In genomic region chr2:61620244-61621159, GRCh38 we compare ENCODE assay signal across 11 cellular contexts.
DNase-seq lines count a peak whose midpoint lies in the region; ATAC-seq, FAIRE-seq and TF ChIP-seq lines count a peak whose summit lies in the region.
"Had no signal": no experiment of that assay in that cellular context is flagged by ENCODE, and none has a peak within 500 bp of the region (broad histone marks: within the 10 kb centered on the region; RNA-seq: fewer than 3 reads in every experiment).

No MANE protein-coding gene starts in this region.

- POLR2A ChIA-PET in H1 (lab: Charles Lee; ENCODE audit: partially characterized antibody): interaction anchor here (0.6 kb wide), 1 partner anchor 126 kb away, joined by 3 read pairs; no protein-coding TSS in a partner anchor
- POLR2A ChIA-PET in activated CD4-positive, alpha-beta T cell treated with anti-CD3 and anti-CD28 coated beads, Interleukin-2, amount 10 ng/mL, durations not matched to agents 7 days and 5 days (lab: Charles Lee): no interaction called here

- H3K4me3 ChIP-seq in H1 (ENCODE audit: extremely low read depth in 1 of 4, insufficient read depth in 2 of 4, low read depth in 3 of 4, low read length in 4 of 4) (no peak overlapping the region), spleen (no peak overlapping the region)
- H3K4me3 ChIP-seq: tibial artery had no signal

- no peak overlapping the region for H3K4ac ChIP-seq in H1 (replicated peaks; ENCODE audit: insufficient read length, low read depth, low read length)

- H3K9me3 ChIP-seq in H1 (ENCODE audit: insufficient read depth in 2 of 2, low read depth in 1 of 2, low read length in 1 of 2) (no peaks in the 10 kb centered on the region), spleen (no peaks in the 10 kb centered on the region)
- H3K9me3 ChIP-seq: tibial artery had no signal

- H2BK5ac ChIP-seq in H1 (ENCODE audit: low read depth, low read length): no peak overlapping the region

- no peak overlapping the region for H3K4me3 Mint-ChIP-seq in stimulated activated naive CD8-positive, alpha-beta T cell treated with anti-CD3 and anti-CD28 coated beads, Interleukin-15, amount 100 ng/mL, for 72 hours
- no peak overlapping the region for H3K4me3 Mint-ChIP-seq in activated CD4-positive, alpha-beta T cell treated with anti-CD3 and anti-CD28 coated beads, Interleukin-2, amount 10 ng/mL, durations not matched to agents 7 days and 5 days

- no peak overlapping the region for H3K56ac ChIP-seq in H1 (replicated peaks; ENCODE audit: insufficient read length, low read depth, low read length)

- H2AFZ ChIP-seq in H1 (ENCODE audit: low read length): 0 out of 2 replicates have a peak overlapping the region, but pooled peaks have one; percentile 23

- TF ChIP-seq RAD21 in H1 (IDR thresholded peaks at IDR 0.05 in 1 of 2, conservative IDR thresholded peaks at IDR 0.05 in 1 of 2; ENCODE audit: low read depth in 2 of 2, low read length in 2 of 2): no peak

- H3K27ac Mint-ChIP-seq in activated naive CD4-positive, alpha-beta T cell treated with anti-CD3 and anti-CD28 coated beads, Interleukin-2, amount 50 U/mL, for 72 hours: no peak overlapping the region
- H3K27ac Mint-ChIP-seq in stimulated activated naive CD8-positive, alpha-beta T cell treated with anti-CD3 and anti-CD28 coated beads, Interleukin-15, amount 100 ng/mL, for 72 hours: no peak overlapping the region
- no peak overlapping the region for H3K27ac Mint-ChIP-seq in activated CD4-positive, alpha-beta T cell treated with anti-CD3 and anti-CD28 coated beads, Interleukin-2, amount 10 ng/mL, durations not matched to agents 7 days and 5 days

- H3K27me3 ChIP-seq in H1 (replicated peaks in 1 of 4; ENCODE audit: control insufficient read depth in 3 of 4, extremely low read depth in 1 of 4, insufficient read depth in 3 of 4, low read length in 3 of 4) (no peaks in the 10 kb centered on the region), spleen (replicated peaks in 1 of 7) (no peaks in the 10 kb centered on the region)
- H3K27me3 ChIP-seq: tibial artery had no signal

- H3K27ac ChIP-seq in H1 (ENCODE audit: low read depth, low read length) (no peak overlapping the region), spleen (no peak overlapping the region)
- H3K27ac ChIP-seq: tibial artery had no signal

- H3K27me3 Mint-ChIP-seq in stimulated activated naive CD8-positive, alpha-beta T cell treated with anti-CD3 and anti-CD28 coated beads, Interleukin-15, amount 100 ng/mL, for 72 hours: no peaks in the 10 kb centered on the region
- H3K27me3 Mint-ChIP-seq in activated CD4-positive, alpha-beta T cell treated with anti-CD3 and anti-CD28 coated beads, Interleukin-2, amount 10 ng/mL, durations not matched to agents 7 days and 5 days: no peaks in the 10 kb centered on the region

- no peak overlapping the region for H3K4me2 ChIP-seq in H1 (ENCODE audit: insufficient read depth in 1 of 2, low read depth in 2 of 2, low read length in 2 of 2)

- 87% methylated on average over 6 of the region's 6 CpGs; no CpG with 5 or more reads in 1 of the 2 experiments for WGBS in H1 (ENCODE audit: extremely low coverage in 1 of 2, insufficient coverage in 1 of 2, insufficient read length in 1 of 2, insufficient replicate concordance in 2 of 2, low coverage in 1 of 2, low lambda C conversion rate in 2 of 2, missing lambda C conversion rate in 1 of 2), 2 experiments
- 75 to 88% (median 79%) methylated on average over 6 of the region's 6 CpGs for WGBS in spleen, 5 donors

- H2BK15ac ChIP-seq in H1 (ENCODE audit: low read length): no peak overlapping the region

- H2BK120ac ChIP-seq in H1 (replicated peaks; ENCODE audit: low read depth, low read length): no peak overlapping the region

- no peak overlapping the region for H2AK5ac ChIP-seq in H1 (ENCODE audit: low read depth, low read length)

- no peaks in the 10 kb centered on the region for H3K36me3 ChIP-seq in H1 (ENCODE audit: control insufficient read depth in 2 of 4, insufficient read depth in 4 of 4, low read length in 3 of 4)
- H3K36me3 ChIP-seq in spleen: no peaks in the 10 kb centered on the region
- H3K36me3 ChIP-seq: tibial artery had no signal

- H2BK12ac ChIP-seq in H1 (ENCODE audit: low read depth, low read length): no peak overlapping the region

- peak; percentile 84 to 89 for ATAC-seq in activated naive CD4-positive, alpha-beta T cell treated with anti-CD3 and anti-CD28 coated beads, Interleukin-2, amount 50 U/mL, for 72 hours
- ATAC-seq in stimulated activated naive CD8-positive, alpha-beta T cell treated with anti-CD3 and anti-CD28 coated beads, Interleukin-15, amount 100 ng/mL, for 72 hours: peak; percentile 84

- no peaks in the 10 kb centered on the region for H3K79me1 ChIP-seq in H1 (ENCODE audit: low read depth, low read length)

- H4K8ac ChIP-seq in H1 (ENCODE audit: extremely low read depth, insufficient read depth, low read length): no peak overlapping the region

- no peak overlapping the region for H2BK20ac ChIP-seq in H1 (ENCODE audit: low read length)

- intact Hi-C loops in spleen (cut with DNase I; ENCODE audit: low total_unique reads): no loop called here

- no peak overlapping the region for H4K5ac ChIP-seq in H1 (ENCODE audit: insufficient read length, low read depth, low read length)

- H3K23ac ChIP-seq in H1 (ENCODE audit: insufficient read length): no peak overlapping the region

- CTCF ChIA-PET in H1 (lab: Charles Lee; ENCODE audit: partially characterized antibody): interaction anchor here (1.2 kb wide), 1 partner anchor 36 kb away, joined by 3 read pairs; no protein-coding TSS in a partner anchor
- CTCF ChIA-PET in activated CD4-positive, alpha-beta T cell treated with anti-CD3 and anti-CD28 coated beads, Interleukin-2, amount 10 ng/mL, durations not matched to agents 7 days and 5 days (lab: Charles Lee): interaction anchor here (0.5 to 0.6 kb wide), 2 partner anchors 134 to 141 kb away, joined by 3 to 4 read pairs; no protein-coding TSS in a partner anchor

- H3K79me2 ChIP-seq in H1 (ENCODE audit: control insufficient read depth in 1 of 2, insufficient read depth in 2 of 2, low read length in 2 of 2): no peaks in the 10 kb centered on the region

- TF ChIP-seq EP300 in H1 (IDR thresholded peaks at IDR 0.05; ENCODE audit: borderline replicate concordance in 1 of 2, low read depth in 2 of 2, low read length in 2 of 2): no peak

- no peak overlapping the region for H4K91ac ChIP-seq in H1 (replicated peaks; ENCODE audit: insufficient read length, low read length)

- H3K4me1 ChIP-seq in H1 (replicated peaks in 1 of 4; ENCODE audit: control insufficient read depth in 3 of 4, insufficient read depth in 4 of 4, low read length in 3 of 4) (no peaks in the 10 kb centered on the region), spleen (no peaks in the 10 kb centered on the region)
- H3K4me1 ChIP-seq: tibial artery had no signal

- no peak overlapping the region for H3K18ac ChIP-seq in H1 (ENCODE audit: extremely low read depth, low read length)

- H3K4me1 Mint-ChIP-seq in stimulated activated naive CD8-positive, alpha-beta T cell treated with anti-CD3 and anti-CD28 coated beads, Interleukin-15, amount 100 ng/mL, for 72 hours: peaks cover 6% of the 10 kb centered on the region
- H3K4me1 Mint-ChIP-seq in activated CD4-positive, alpha-beta T cell treated with anti-CD3 and anti-CD28 coated beads, Interleukin-2, amount 10 ng/mL, durations not matched to agents 7 days and 5 days: no peaks in the 10 kb centered on the region

- no peaks in the 10 kb centered on the region for H3K36me3 Mint-ChIP-seq in activated naive CD4-positive, alpha-beta T cell treated with anti-CD3 and anti-CD28 coated beads, Interleukin-2, amount 50 U/mL, for 72 hours
- H3K36me3 Mint-ChIP-seq in activated CD4-positive, alpha-beta T cell treated with anti-CD3 and anti-CD28 coated beads, Interleukin-2, amount 10 ng/mL, durations not matched to agents 7 days and 5 days (ENCODE audit: low read depth): no peaks in the 10 kb centered on the region

- H4K20me1 ChIP-seq in H1 (replicated peaks in 1 of 2; ENCODE audit: control insufficient read depth in 1 of 2, insufficient read depth in 2 of 2, low read length in 2 of 2): no peaks in the 10 kb centered on the region

- no peaks in the 10 kb centered on the region for H3K9me3 Mint-ChIP-seq in activated naive CD4-positive, alpha-beta T cell treated with anti-CD3 and anti-CD28 coated beads, Interleukin-2, amount 50 U/mL, for 72 hours
- no peaks in the 10 kb centered on the region for H3K9me3 Mint-ChIP-seq in stimulated activated naive CD8-positive, alpha-beta T cell treated with anti-CD3 and anti-CD28 coated beads, Interleukin-15, amount 100 ng/mL, for 72 hours
- no peaks in the 10 kb centered on the region for H3K9me3 Mint-ChIP-seq in activated CD4-positive, alpha-beta T cell treated with anti-CD3 and anti-CD28 coated beads, Interleukin-2, amount 10 ng/mL, durations not matched to agents 7 days and 5 days

- DNase-seq in activated naive CD4-positive, alpha-beta T cell treated with anti-CD3 and anti-CD28 coated beads, Interleukin-2, amount 50 U/mL, for 72 hours (ENCODE audit: low spot score in 2 of 2): no peak
- no peak for DNase-seq in activated naive CD4-positive, alpha-beta T cell treated with anti-CD3 and anti-CD28 coated beads, Interleukin-2, amount 50 U/mL, for 16 hours
- DNase-seq in NCI-H2196 treated with DMSO at 0.1 percent for 48 hours (lab: John Stamatoyannopoulos, UW; ENCODE audit: unreplicated experiment): peak; percentile 20
- DNase-seq in H1 (ENCODE audit: low read depth in 1 of 2, low spot score in 2 of 2): no peak
- peak in 1 of 2 donors; percentile 16 for DNase-seq in stimulated activated naive CD8-positive, alpha-beta T cell treated with anti-CD3 and anti-CD28 coated beads, Interleukin-15, amount 100 ng/mL, for 72 hours
- DNase-seq in superior temporal gyrus (ENCODE audit: extremely low spot score): no peak
- DNase-seq in activated CD4-positive, alpha-beta T cell treated with anti-CD3 and anti-CD28 coated beads, Interleukin-2, amount 10 ng/mL, durations not matched to agents 7 days and 5 days: no peak
- no peak for DNase-seq in spleen
- DNase-seq: H7, right cardiac atrium had no signal

- no peak for FAIRE-seq in H1 (lab: Jason Lieb, UNC)

- TF ChIP-seq POLR2A in H1 (IDR thresholded peaks at IDR 0.05; ENCODE audit: control extremely low read depth in 1 of 2, low read depth in 2 of 2, low read length in 2 of 2) (no peak), spleen (IDR thresholded peaks at IDR 0.05) (no peak)

- no peaks in the 10 kb centered on the region for H3K23me2 ChIP-seq in H1 (ENCODE audit: low read depth, low read length)

- H3K14ac ChIP-seq in H1 (ENCODE audit: insufficient read length): no peak overlapping the region

- H3K9ac ChIP-seq in H1 (replicated peaks in 1 of 4; ENCODE audit: extremely low read depth in 1 of 4, low read depth in 3 of 4, low read length in 3 of 4): no peak overlapping the region

- TF ChIP-seq CTCF in H1 (IDR thresholded peaks at IDR 0.05; ENCODE audit: control extremely low read depth in 1 of 3, insufficient read depth in 1 of 3, low read depth in 1 of 3, low read length in 3 of 3) (no peak), spleen (IDR thresholded peaks at IDR 0.05 in 8 of 11, conservative IDR thresholded peaks at IDR 0.05 in 3 of 11) (no peak)

TF ChIP-seq in H1, 55 proteins besides CTCF, POLR2A, EP300 and RAD21 (continues in another document):
- TF ChIP-seq RNF2 (IDR thresholded peaks at IDR 0.05; ENCODE audit: borderline replicate concordance, low read depth, low read length, missing control alignments, poor library complexity, severe bottlenecking): no peak
- TF ChIP-seq TAF1 (IDR thresholded peaks at IDR 0.05; ENCODE audit: low read depth, low read length): no peak
